8 cellular contexts compared by ENCODE assay signal in the genomic region with DNA sequence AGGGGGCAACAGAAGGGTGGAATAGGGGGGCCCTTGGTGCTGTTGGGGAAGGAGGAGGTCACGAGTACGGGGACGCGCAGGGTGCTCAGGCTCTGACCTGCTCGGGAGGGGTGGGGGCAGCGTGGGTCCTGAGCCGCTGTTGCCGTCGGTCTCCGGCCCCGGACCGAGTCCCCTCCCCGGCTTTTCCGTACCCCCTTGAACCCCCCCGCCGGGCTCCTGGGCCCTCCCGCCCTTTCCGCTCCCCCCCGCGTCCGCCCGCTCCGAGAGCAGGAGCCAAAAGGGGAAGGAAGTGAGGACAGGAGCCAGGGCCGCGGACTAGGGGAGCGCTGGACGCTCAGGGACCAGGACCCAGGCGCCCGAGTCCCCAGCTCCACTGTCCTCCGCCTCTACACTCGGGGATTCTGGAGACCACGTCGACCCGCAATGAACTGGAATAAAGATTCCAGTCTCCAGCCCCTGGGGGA. TPM values are rescaled to one million over a fixed set of nuclear protein-coding genes. Genes with fewer than 3 reads are reported as not detected.
A peak's percentile ranks its signal among the peaks of the same experiment; 100 is the strongest.
DNase-seq lines count a peak whose midpoint lies in the region; ATAC-seq and TF ChIP-seq lines count a peak whose summit lies in the region.

A gene with protein sequence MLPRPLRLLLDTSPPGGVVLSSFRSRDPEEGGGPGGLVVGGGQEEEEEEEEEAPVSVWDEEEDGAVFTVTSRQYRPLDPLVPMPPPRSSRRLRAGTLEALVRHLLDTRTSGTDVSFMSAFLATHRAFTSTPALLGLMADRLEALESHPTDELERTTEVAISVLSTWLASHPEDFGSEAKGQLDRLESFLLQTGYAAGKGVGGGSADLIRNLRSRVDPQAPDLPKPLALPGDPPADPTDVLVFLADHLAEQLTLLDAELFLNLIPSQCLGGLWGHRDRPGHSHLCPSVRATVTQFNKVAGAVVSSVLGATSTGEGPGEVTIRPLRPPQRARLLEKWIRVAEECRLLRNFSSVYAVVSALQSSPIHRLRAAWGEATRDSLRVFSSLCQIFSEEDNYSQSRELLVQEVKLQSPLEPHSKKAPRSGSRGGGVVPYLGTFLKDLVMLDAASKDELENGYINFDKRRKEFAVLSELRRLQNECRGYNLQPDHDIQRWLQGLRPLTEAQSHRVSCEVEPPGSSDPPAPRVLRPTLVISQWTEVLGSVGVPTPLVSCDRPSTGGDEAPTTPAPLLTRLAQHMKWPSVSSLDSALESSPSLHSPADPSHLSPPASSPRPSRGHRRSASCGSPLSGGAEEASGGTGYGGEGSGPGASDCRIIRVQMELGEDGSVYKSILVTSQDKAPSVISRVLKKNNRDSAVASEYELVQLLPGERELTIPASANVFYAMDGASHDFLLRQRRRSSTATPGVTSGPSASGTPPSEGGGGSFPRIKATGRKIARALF (minus strand): TSS at position 170 of the 464 bp plus-strand sequence. CDS start 332 bp downstream, outside the sequence.

- peaks cover 5% of the 10 kb centered on the region for H3K79me2 ChIP-seq in fibroblast of lung (ENCODE audit: control insufficient read depth, insufficient read depth, low read length)

- WGBS in thyroid gland, 2 donors: 0 to 1% methylated on average over 24 to 32 of the region's 34 CpGs

- TF ChIP-seq CTCF in fibroblast of lung (conservative IDR thresholded peaks at IDR 0.05 in 1 of 2, IDR thresholded peaks at IDR 0.05 in 1 of 2; ENCODE audit: low read depth in 1 of 2, low read length in 2 of 2) (no peak), thyroid gland (IDR thresholded peaks at IDR 0.05) (no peak)

- H3K9me3 Mint-ChIP-seq in activated T-helper 17 cell treated with anti-CD3 and anti-CD28 coated beads, Interleukin-2, amount 50 U/mL, for 72 hours: no peaks in the 10 kb centered on the region

- H3K4me1 Mint-ChIP-seq in activated T-helper 17 cell treated with anti-CD3 and anti-CD28 coated beads, Interleukin-2, amount 50 U/mL, for 72 hours: peaks cover 18% of the 10 kb centered on the region

- peak within 1 kb of the TSS; percentile 96 for H3K9ac ChIP-seq in fibroblast of lung (ENCODE audit: insufficient read depth, low read length)

- no peaks in the 10 kb centered on the region for H4K20me1 ChIP-seq in fibroblast of lung (ENCODE audit: control insufficient read depth, extremely low read depth, insufficient read depth, low read length)

- no peaks in the 10 kb centered on the region for H3K27me3 Mint-ChIP-seq in activated T-helper 17 cell treated with anti-CD3 and anti-CD28 coated beads, Interleukin-2, amount 50 U/mL, for 72 hours

- H3K4me3 ChIP-seq in fibroblast of lung (replicated peaks in 1 of 4; ENCODE audit: control extremely low read depth in 1 of 4, insufficient read depth in 1 of 4, low read depth in 3 of 4, low read length in 4 of 4): peak within 1 kb of the TSS; percentile 80 to 100 (median 88)
- H3K4me3 ChIP-seq in thyroid gland (replicated peaks in 1 of 3): peak within 1 kb of the TSS; percentile 4 to 94 (median 67)

- peak within 1 kb of the TSS; percentile 99 for H3K27ac Mint-ChIP-seq in activated T-helper 17 cell treated with anti-CD3 and anti-CD28 coated beads, Interleukin-2, amount 50 U/mL, for 72 hours

- H3K27ac ChIP-seq in fibroblast of lung (ENCODE audit: insufficient read depth, low read length) (peak within 1 kb of the TSS; percentile 99), thyroid gland (peak within 1 kb of the TSS; percentile 95 to 97 (median 96))

- H3K27me3 ChIP-seq in fibroblast of lung (ENCODE audit: control insufficient read depth, insufficient read depth, low read length): no peaks in the 10 kb centered on the region
- H3K27me3 ChIP-seq in thyroid gland: no peaks in the 10 kb centered on the region

- H3K4me3 Mint-ChIP-seq in activated T-helper 17 cell treated with anti-CD3 and anti-CD28 coated beads, Interleukin-2, amount 50 U/mL, for 72 hours: peak within 1 kb of the TSS; percentile 90

- peak within 1 kb of the TSS; percentile 100 for H3K4me2 ChIP-seq in fibroblast of lung (ENCODE audit: extremely low read depth, insufficient read depth, low read length)

- H3K9me3 ChIP-seq in fibroblast of lung (ENCODE audit: control insufficient read depth, insufficient read depth, low read depth, low read length) (no peaks in the 10 kb centered on the region), thyroid gland (no peaks in the 10 kb centered on the region)

- DNase-seq in NCI-H526 (lab: John Stamatoyannopoulos, UW) (peak; percentile 55 to 74), NCI-H526 treated with DMSO at 0.1 percent for 48 hours (lab: John Stamatoyannopoulos, UW) (no peak), NCI-H69 (lab: John Stamatoyannopoulos, UW) (peak; percentile 90), fibroblast of lung (ENCODE audit: low read depth in 2 of 2) (peak; percentile 55 to 61), myocyte (ENCODE audit: low read depth) (peak; percentile 79), thyroid gland (peak; percentile 84 to 85)

- intact Hi-C loops in thyroid gland (cut with DNase I): no loop called here

- H3K36me3 Mint-ChIP-seq in activated T-helper 17 cell treated with anti-CD3 and anti-CD28 coated beads, Interleukin-2, amount 50 U/mL, for 72 hours (ENCODE audit: low read depth): peaks cover 76% of the 10 kb centered on the region

- H2AFZ ChIP-seq in fibroblast of lung (ENCODE audit: low read length): peak within 1 kb of the TSS; percentile 60

- H3K4me1 ChIP-seq in fibroblast of lung (ENCODE audit: control insufficient read depth, extremely low read depth, insufficient read depth, low read length) (peaks cover 2% of the 10 kb centered on the region), thyroid gland (peaks cover 7 to 21% of the 10 kb centered on the region in 2 donors)

- TF ChIP-seq POLR2A in thyroid gland (IDR thresholded peaks at IDR 0.05): no peak

- H3K36me3 ChIP-seq in fibroblast of lung (ENCODE audit: control insufficient read depth, insufficient read depth, low read length) (peaks cover 6% of the 10 kb centered on the region), thyroid gland (peaks cover 6 to 33% of the 10 kb centered on the region in 2 donors)

- ATAC-seq in HG02798 (IDR thresholded peaks at IDR 0.05; ENCODE audit: poor library complexity, unreplicated experiment): peak; percentile 31
- ATAC-seq in activated T-helper 17 cell treated with anti-CD3 and anti-CD28 coated beads, Interleukin-2, amount 50 U/mL, for 72 hours (replicated peaks): peak; percentile 31

RNA-seq across cellular contexts. Expression of the gene that starts here (rescaled TPM):
- total RNA-seq in activated T-helper 17 cell treated with anti-CD3 and anti-CD28 coated beads, Interleukin-2, amount 50 U/mL, for 72 hours: 10 to 100 TPM; 37.7 to 73.4 TPM
- total RNA-seq in fibroblast of lung (22.1 and 22.8 TPM in 2 replicates), myocyte (27.9 and 31.0 TPM in 2 replicates), thyroid gland (10 to 100 TPM; 66.8 to 78.5 (median 71.3) TPM)
- 17.4 and 20.5 TPM in 2 replicates for polyA plus RNA-seq in fibroblast of lung
- 20.2 and 26.1 TPM in 2 replicates for polyA plus RNA-seq in fibroblast of lung (2012)
- polyA minus RNA-seq in fibroblast of lung (ENCODE audit: low replicate concordance): 54.9 and 57.4 TPM in 2 replicates
- 37.2 TPM for polyA plus RNA-seq in myocyte (2012)
